Comparison of ENCODE assay signal across 29 cellular contexts in genomic region chr15:56948766-56949105, GRCh38. TPM values are rescaled to one million over a fixed set of nuclear protein-coding genes. Genes with fewer than 3 reads are reported as not detected.
DNase-seq lines count a peak whose midpoint lies in the region; ATAC-seq and TF ChIP-seq lines count a peak whose summit lies in the region.
"Had no signal": no experiment of that assay in that cellular context is flagged by ENCODE, and none has a peak within 500 bp of the region (broad histone marks: within the 10 kb centered on the region; RNA-seq: fewer than 3 reads in every experiment).

No MANE protein-coding gene starts in this region.

- ATAC-seq in GM21360 (IDR thresholded peaks at IDR 0.05; ENCODE audit: unreplicated experiment) = no peak
- ATAC-seq: activated T-cell treated with anti-CD3 and anti-CD28 coated beads, Interleukin-2, amount 50 U/mL, for 72 hours; pancreas had no signal

- H3K27ac ChIP-seq in breast epithelium = peak overlapping the region; percentile 28 to 51
- no peak overlapping the region for H3K27ac ChIP-seq in mammary epithelial cell (ENCODE audit: insufficient read depth, low read depth, low read length)
- H3K27ac ChIP-seq in CD4-positive, alpha-beta memory T cell (ENCODE audit: low read depth, low read length) = no peak overlapping the region
- H3K27ac ChIP-seq in brain microvascular endothelial cell = no peak overlapping the region
- H3K27ac ChIP-seq: pancreas, stomach, transverse colon had no signal

- no peaks in the 10 kb centered on the region for H3K36me3 ChIP-seq in breast epithelium
- H3K36me3 ChIP-seq in mammary epithelial cell (ENCODE audit: insufficient read depth, low read length) = no peaks in the 10 kb centered on the region
- H3K36me3 ChIP-seq in CD4-positive, alpha-beta memory T cell (ENCODE audit: insufficient read depth, low read length) = no peaks in the 10 kb centered on the region
- no peaks in the 10 kb centered on the region for H3K36me3 ChIP-seq in brain microvascular endothelial cell (replicated peaks)
- H3K36me3 ChIP-seq: pancreas, stomach had no signal

- no peak overlapping the region for H3K9ac ChIP-seq in mammary epithelial cell (ENCODE audit: insufficient read depth, low read length)

- dilution Hi-C loops in mammary epithelial cell (cut with HindIII; ENCODE audit: low sequenced_read_pairs) = no loop called here

- TF ChIP-seq CTCF in breast epithelium (IDR thresholded peaks at IDR 0.05) (no peak), mammary epithelial cell (conservative IDR thresholded peaks at IDR 0.05 in 1 of 2, IDR thresholded peaks at IDR 0.05 in 1 of 2; ENCODE audit: extremely low read depth in 1 of 2, insufficient read depth in 1 of 2, low read depth in 1 of 2, low read length in 2 of 2) (no peak), brain (conservative IDR thresholded peaks at IDR 0.05) (no peak), nephron (IDR thresholded peaks at IDR 0.05; ENCODE audit: unreplicated experiment in 3 of 3) (no peak), brain microvascular endothelial cell (IDR thresholded peaks at IDR 0.05; ENCODE audit: low read depth, low read length, missing control alignments) (no peak)

- H3K9me3 Mint-ChIP-seq in brain (peaks cover 23 to 51% (median 33%) of the 10 kb centered on the region in 5 experiments), nephron (peaks cover 31% of the 10 kb centered on the region)
- peaks cover 0 to 26% (median 12%) of the 10 kb centered on the region in 8 donors for H3K9me3 Mint-ChIP-seq in CD4-positive, alpha-beta memory T cell
- H3K9me3 Mint-ChIP-seq: central memory CD8-positive, alpha-beta T cell had no signal

- POLR2A ChIA-PET in CD4-positive, alpha-beta memory T cell (lab: Charles Lee; ENCODE audit: partially characterized antibody) = no interaction called here

- BruUV-seq in mammary epithelial cell (replicated peaks; lab: Mats Ljungman, UMichigan) = no TSS peak

- H3K27me3 ChIP-seq in breast epithelium = no peaks in the 10 kb centered on the region
- H3K27me3 ChIP-seq in mammary epithelial cell (ENCODE audit: insufficient read depth, low read length) = no peaks in the 10 kb centered on the region
- no peaks in the 10 kb centered on the region for H3K27me3 ChIP-seq in CD4-positive, alpha-beta memory T cell (ENCODE audit: insufficient read depth, low read length)
- no peaks in the 10 kb centered on the region for H3K27me3 ChIP-seq in brain microvascular endothelial cell (replicated peaks)
- H3K27me3 ChIP-seq: dorsolateral prefrontal cortex, pancreas, stomach, transverse colon had no signal

- peaks cover 0 to 13% of the 10 kb centered on the region in 2 donors for H3K9me3 ChIP-seq in breast epithelium
- H3K9me3 ChIP-seq in mammary epithelial cell (replicated peaks; ENCODE audit: insufficient read depth, low read length) = peaks cover 2% of the 10 kb centered on the region
- no peaks in the 10 kb centered on the region for H3K9me3 ChIP-seq in CD4-positive, alpha-beta memory T cell (ENCODE audit: control insufficient read depth in 1 of 2, low read length in 2 of 2)
- H3K9me3 ChIP-seq: pancreas, transverse colon had no signal

- no peaks in the 10 kb centered on the region for H4K20me1 ChIP-seq in mammary epithelial cell (ENCODE audit: insufficient read depth, low read length)

- H3K27ac Mint-ChIP-seq in brain (peak overlapping the region in 3 of 5 experiments; percentile 5 to 26 (median 15)), nephron (peak overlapping the region; percentile 21 to 77 (median 33))
- no peak overlapping the region for H3K27ac Mint-ChIP-seq in CD4-positive, alpha-beta memory T cell
- H3K27ac Mint-ChIP-seq: activated CD4-positive, alpha-beta T cell treated with anti-CD3 and anti-CD28 coated beads, Interleukin-2, amount 10 ng/mL, durations not matched to agents 7 days and 5 days; activated T-cell treated with anti-CD3 and anti-CD28 coated beads, Interleukin-2, amount 50 U/mL, for 72 hours; memory B cell; T-helper 2 cell treated with Interferon-gamma antibody and Interleukin-4, amounts not matched to agents 5 μg/mL and 100 μg/mL, for 36 hours had no signal

- CTCF ChIA-PET in mammary epithelial cell (lab: Charles Lee; ENCODE audit: low non-redundant PET) = no interaction called here
- CTCF ChIA-PET in CD4-positive, alpha-beta memory T cell (lab: Charles Lee; ENCODE audit: partially characterized antibody) = no interaction called here

- H2AFZ ChIP-seq in mammary epithelial cell (ENCODE audit: low read depth, low read length) = no peak overlapping the region

- 100% methylated on average over 1 of the region's 1 CpG for WGBS in mammary epithelial cell (ENCODE audit: low coverage, missing lambda C conversion rate)

- H3K4me1 Mint-ChIP-seq in brain (peaks cover 25% of the 10 kb centered on the region), nephron (peaks cover 20% of the 10 kb centered on the region)
- H3K4me1 Mint-ChIP-seq in CD4-positive, alpha-beta memory T cell = peaks cover 16 to 40% (median 26%) of the 10 kb centered on the region in 4 donors

- intact Hi-C loops in breast epithelium (cut with DNase I; ENCODE audit: low total_unique reads) (no loop called here), mammary epithelial cell (cut with micrococcal nuclease) (no loop called here)
- intact Hi-C loops in CD4-positive, alpha-beta memory T cell (cut with micrococcal nuclease) = no loop called here

- H3K4me2 ChIP-seq in mammary epithelial cell (ENCODE audit: insufficient read depth, low read depth, low read length) = no peak overlapping the region

- peaks cover 97% of the 10 kb centered on the region for H3K79me2 ChIP-seq in mammary epithelial cell (ENCODE audit: insufficient read depth, low read length)

- H3K4me3 Mint-ChIP-seq in brain (no peak overlapping the region), nephron (no peak overlapping the region)
- H3K4me3 Mint-ChIP-seq in CD4-positive, alpha-beta memory T cell = no peak overlapping the region
- H3K4me3 Mint-ChIP-seq: activated CD4-positive, alpha-beta T cell treated with anti-CD3 and anti-CD28 coated beads, Interleukin-2, amount 10 ng/mL, durations not matched to agents 7 days and 5 days; activated T-cell treated with anti-CD3 and anti-CD28 coated beads, Interleukin-2, amount 50 U/mL, for 72 hours; central memory CD8-positive, alpha-beta T cell; memory B cell; naive B cell; T-helper 2 cell treated with Interferon-gamma antibody and Interleukin-4, amounts not matched to agents 5 μg/mL and 100 μg/mL, for 36 hours had no signal

- DNase-seq in breast epithelium (ENCODE audit: low spot score in 2 of 2) = no peak
- DNase-seq in mammary epithelial cell = no peak
- no peak for DNase-seq in CD4-positive, alpha-beta memory T cell
- no peak for DNase-seq in brain microvascular endothelial cell
- DNase-seq in HPDE6-E6E7 (ENCODE audit: extremely low spot score) = no peak
- DNase-seq: activated CD4-positive, alpha-beta T cell treated with anti-CD3 and anti-CD28 coated beads, Interleukin-2, amount 10 ng/mL, durations not matched to agents 7 days and 5 days; activated naive CD4-positive, alpha-beta T cell treated with anti-CD3 and anti-CD28 coated beads, Interleukin-2, amount 50 U/mL, for 16 hours; activated T-cell treated with anti-CD3 and anti-CD28 coated beads, Interleukin-2, amount 50 U/mL, for 72 hours; anterior cingulate cortex; Caco-2; DND-41; dorsolateral prefrontal cortex; HCEC 1CT; naive B cell; NCI-H1092 treated with DMSO at 0.1 percent for 48 hours; NCI-H1930; NCI-H226; NCI-H82; pancreas; RPMI8226; stimulated activated CD8-positive, alpha-beta memory T cell treated with anti-CD3 and anti-CD28 coated beads, Interleukin-4, amount 100 ng/mL, for 48 hours; stomach; transverse colon had no signal

- peaks cover 90% of the 10 kb centered on the region for H3K36me3 Mint-ChIP-seq in brain
- peaks cover 69% of the 10 kb centered on the region for H3K36me3 Mint-ChIP-seq in nephron (ENCODE audit: low read depth)
- peaks cover 29 to 49% of the 10 kb centered on the region in 2 donors for H3K36me3 Mint-ChIP-seq in CD4-positive, alpha-beta memory T cell

- H3K27me3 Mint-ChIP-seq in brain (no peaks in the 10 kb centered on the region), nephron (ENCODE audit: low read depth) (no peaks in the 10 kb centered on the region)
- no peaks in the 10 kb centered on the region for H3K27me3 Mint-ChIP-seq in CD4-positive, alpha-beta memory T cell
- H3K27me3 Mint-ChIP-seq: activated CD4-positive, alpha-beta T cell treated with anti-CD3 and anti-CD28 coated beads, Interleukin-2, amount 10 ng/mL, durations not matched to agents 7 days and 5 days; central memory CD8-positive, alpha-beta T cell; memory B cell; naive B cell had no signal

- no peaks in the 10 kb centered on the region for H3K4me1 ChIP-seq in breast epithelium
- H3K4me1 ChIP-seq in mammary epithelial cell (ENCODE audit: insufficient read depth, low read length) = no peaks in the 10 kb centered on the region
- peaks cover 3% of the 10 kb centered on the region for H3K4me1 ChIP-seq in CD4-positive, alpha-beta memory T cell (ENCODE audit: insufficient read depth, low read length)
- H3K4me1 ChIP-seq: Caco-2 had no signal

- in situ Hi-C loops in mammary epithelial cell (cut with MboI; ENCODE audit: low sequenced_read_pairs in 2 of 2) = no loop called here
- in situ Hi-C loops in brain microvascular endothelial cell (cut with HindIII; ENCODE audit: low pct_ligation_motif_present, low sequenced_read_pairs) = no loop called here

- no peak for TF ChIP-seq POLR2A in breast epithelium (IDR thresholded peaks at IDR 0.05)

- H3K4me3 ChIP-seq in breast epithelium (no peak overlapping the region), mammary epithelial cell (replicated peaks in 1 of 3; ENCODE audit: insufficient read depth in 1 of 3, low read depth in 2 of 3, low read length in 3 of 3) (no peak overlapping the region), brain microvascular endothelial cell (ENCODE audit: low read depth, low read length) (no peak overlapping the region)
- no peak overlapping the region for H3K4me3 ChIP-seq in CD4-positive, alpha-beta memory T cell (ENCODE audit: low read length in 2 of 2)
- H3K4me3 ChIP-seq: dorsolateral prefrontal cortex, pancreas, stomach, transverse colon had no signal

RNA-seq across cellular contexts. Expression of gene TCF12, which starts 30.3 kb away (rescaled TPM):
- total RNA-seq in breast epithelium = 100 to 1,000 TPM; 164 to 198 (median 174) TPM
- 100 to 1,000 TPM in 1 of 2 donors, 10 to 100 TPM in 1; 91.7 to 110 TPM for total RNA-seq in mammary epithelial cell
- polyA plus RNA-seq in mammary epithelial cell = 48.0 TPM
- polyA minus RNA-seq in mammary epithelial cell = 104 TPM
- 94.9 TPM for polyA plus RNA-seq in brain (ENCODE audit: insufficient read depth, low read depth, low replicate concordance)
- total RNA-seq in CD4-positive, alpha-beta memory T cell = 10 to 100 TPM; 78.5 to 86.5 TPM
- 10 to 100 TPM; 36.5 to 58.2 TPM for polyA plus RNA-seq in CD4-positive, alpha-beta memory T cell

Comparison
In these comparisons a context has a peak if more than half of its experiments do, and no peak if none do; other contexts are left out.
1. H3K27ac ChIP-seq: peak in breast epithelium (2 of 2); none in mammary epithelial cell (single experiment), CD4-positive, alpha-beta memory T cell (single experiment) and brain microvascular endothelial cell (single experiment).
2. H3K27ac Mint-ChIP-seq: peak in brain (3 of 5) and nephron (3 of 3); none in CD4-positive, alpha-beta memory T cell (0 of 7).